ENCODE assay signal across 16 cellular contexts in the genomic region with DNA sequence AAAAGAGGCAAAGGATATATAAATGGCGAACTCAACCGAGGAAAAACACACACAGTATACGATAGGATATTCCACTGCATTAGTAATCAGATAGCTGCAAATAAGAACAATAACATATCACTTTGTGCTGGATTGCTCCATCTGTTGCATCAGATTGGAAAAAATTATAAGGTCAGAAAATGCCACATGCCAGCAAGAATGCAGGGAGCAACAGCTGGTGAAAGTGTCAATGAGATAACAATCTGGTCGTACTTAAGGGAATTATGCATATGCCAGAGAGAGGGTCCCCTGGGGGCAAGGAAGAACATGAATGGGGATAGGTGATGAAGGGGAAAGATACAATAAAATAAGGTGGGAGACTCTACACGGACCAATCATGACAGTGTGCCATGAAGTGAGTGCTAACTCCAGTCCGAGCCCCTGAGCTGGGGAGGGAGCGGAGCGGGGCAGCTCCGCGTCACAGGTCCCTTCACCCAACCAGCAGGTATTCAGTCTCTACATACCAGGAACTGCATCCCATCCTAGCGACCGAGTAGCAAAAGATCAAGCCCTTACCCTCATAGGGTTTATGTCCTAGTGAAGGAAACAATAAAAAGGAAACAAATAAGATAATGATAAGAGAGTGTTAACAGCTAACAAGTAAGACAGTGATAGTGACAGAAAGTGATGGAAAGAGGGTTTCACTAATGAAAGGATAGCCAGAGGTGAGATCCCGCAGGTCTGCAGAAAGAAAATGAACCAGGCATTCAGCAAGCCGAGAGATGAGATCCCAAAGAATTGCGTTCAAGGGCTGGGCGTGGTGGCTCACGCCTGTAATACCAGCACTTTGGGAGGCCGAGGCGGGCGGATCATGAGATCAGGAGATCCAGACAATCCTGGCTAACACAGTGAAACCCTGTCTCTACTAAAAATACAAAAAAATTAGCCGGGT. TPM values are rescaled to one million over a fixed set of nuclear protein-coding genes. Genes with fewer than 3 reads are reported as not detected.
DNase-seq lines count a peak whose midpoint lies in the region; ATAC-seq and TF ChIP-seq lines count a peak whose summit lies in the region.
"Had no signal": no experiment of that assay in that cellular context is flagged by ENCODE, and none has a peak within 500 bp of the region (broad histone marks: within the 10 kb centered on the region; RNA-seq: fewer than 3 reads in every experiment).

No MANE protein-coding gene starts in this region.

- peaks cover 59% of the 10 kb centered on the region for H3K4me1 Mint-ChIP-seq in activated CD8-positive, alpha-beta T cell treated with anti-CD3 and anti-CD28 coated beads for 36 hours (ENCODE audit: low read depth)
- peaks cover 19% of the 10 kb centered on the region for H3K4me1 Mint-ChIP-seq in activated CD8-positive, alpha-beta T cell treated with anti-CD3 and anti-CD28 coated beads, Interleukin-2, amount 10 ng/mL, durations not matched to agents 7 days and 5 days (ENCODE audit: low read depth)
- peaks cover 2 to 5% of the 10 kb centered on the region in 2 donors for H3K4me1 Mint-ChIP-seq in stimulated activated naive B cell treated with anti-CD40 and anti-IgM and Interleukin-4, amounts not matched to agents 10 μg/mL and 1 μg/mL and 100 μg/mL, for 72 hours
- H3K4me1 Mint-ChIP-seq: neural crest cell had no signal

- no peak for ATAC-seq in activated CD8-positive, alpha-beta T cell treated with anti-CD3 and anti-CD28 coated beads for 36 hours
- no peak for ATAC-seq in activated CD8-positive, alpha-beta T cell treated with anti-CD3 and anti-CD28 coated beads, Interleukin-2, amount 10 ng/mL, durations not matched to agents 7 days and 5 days
- no peak for ATAC-seq in stimulated activated naive B cell treated with anti-CD40 and anti-IgM and Interleukin-4, amounts not matched to agents 10 μg/mL and 1 μg/mL and 100 μg/mL, for 72 hours (replicated peaks)
- ATAC-seq: left lung had no signal

- H3K27me3 ChIP-seq in stomach = no peaks in the 10 kb centered on the region
- H3K27me3 ChIP-seq in testis = no peaks in the 10 kb centered on the region
- H3K27me3 ChIP-seq: dorsolateral prefrontal cortex, left lung had no signal

- no peak for TF ChIP-seq POLR2A in stomach (IDR thresholded peaks at IDR 0.05)
- TF ChIP-seq POLR2A in testis (IDR thresholded peaks at IDR 0.05) = no peak

- H3K4me3 ChIP-seq in fibroblast of the aortic adventitia (ENCODE audit: low read depth, low read length) (no peak overlapping the region), stomach (no peak overlapping the region), testis (no peak overlapping the region)
- H3K4me3 ChIP-seq: dorsolateral prefrontal cortex, left lung had no signal

- no peak for DNase-seq in activated CD8-positive, alpha-beta T cell treated with anti-CD3 and anti-CD28 coated beads for 36 hours
- no peak for DNase-seq in activated CD8-positive, alpha-beta T cell treated with anti-CD3 and anti-CD28 coated beads, Interleukin-2, amount 10 ng/mL, durations not matched to agents 7 days and 5 days
- DNase-seq in SK-N-DZ (ENCODE audit: low spot score) = peak; percentile 2
- DNase-seq in fibroblast of the aortic adventitia (ENCODE audit: low read depth) = peak; percentile 3
- no peak for DNase-seq in stomach
- DNase-seq in stimulated activated naive B cell treated with anti-CD40 and anti-IgM and Interleukin-4, amounts not matched to agents 10 μg/mL and 1 μg/mL and 100 μg/mL, for 72 hours = no peak
- DNase-seq in Ammon's horn (ENCODE audit: low spot score) = no peak
- no peak for DNase-seq in testis
- DNase-seq: anterior cingulate cortex, COR-L47, dorsolateral prefrontal cortex, left lung, NCI-H1694 treated with DMSO at 0.1 percent for 48 hours, SHP77 had no signal

- no peak for TF ChIP-seq EP300 in stomach (IDR thresholded peaks at IDR 0.05)

- POLR2A ChIA-PET in activated CD8-positive, alpha-beta T cell treated with anti-CD3 and anti-CD28 coated beads for 36 hours (lab: Charles Lee) = interaction anchor here (0.7 to 0.9 kb wide), 3 partner anchors 10 to 88 kb away, joined by 3 read pairs; no protein-coding TSS in a partner anchor
- POLR2A ChIA-PET in activated CD8-positive, alpha-beta T cell treated with anti-CD3 and anti-CD28 coated beads, Interleukin-2, amount 10 ng/mL, durations not matched to agents 7 days and 5 days (lab: Charles Lee) = interaction anchor here (1.1 to 1.4 kb wide), 2 partner anchors 41 to 75 kb away, joined by 3 to 4 read pairs; no protein-coding TSS in a partner anchor

- TF ChIP-seq CTCF in activated CD8-positive, alpha-beta T cell treated with anti-CD3 and anti-CD28 coated beads for 36 hours (IDR thresholded peaks at IDR 0.05) = no peak
- TF ChIP-seq CTCF in fibroblast of the aortic adventitia (IDR thresholded peaks at IDR 0.05; ENCODE audit: insufficient read depth, low read length) (no peak), stomach (IDR thresholded peaks at IDR 0.05) (no peak), testis (IDR thresholded peaks at IDR 0.05) (no peak)

- H3K27me3 Mint-ChIP-seq in activated CD8-positive, alpha-beta T cell treated with anti-CD3 and anti-CD28 coated beads for 36 hours = no peaks in the 10 kb centered on the region
- no peaks in the 10 kb centered on the region for H3K27me3 Mint-ChIP-seq in activated CD8-positive, alpha-beta T cell treated with anti-CD3 and anti-CD28 coated beads, Interleukin-2, amount 10 ng/mL, durations not matched to agents 7 days and 5 days (ENCODE audit: low read depth)
- H3K27me3 Mint-ChIP-seq in stimulated activated naive B cell treated with anti-CD40 and anti-IgM and Interleukin-4, amounts not matched to agents 10 μg/mL and 1 μg/mL and 100 μg/mL, for 72 hours = no peaks in the 10 kb centered on the region

- CTCF ChIA-PET in activated CD8-positive, alpha-beta T cell treated with anti-CD3 and anti-CD28 coated beads for 36 hours (lab: Charles Lee) = interaction anchor here (0.6 to 4.3 kb wide), 9 partner anchors 8 to 100 kb away, joined by 3 to 23 read pairs (median 4); a partner anchor contains a TSS
- CTCF ChIA-PET in activated CD8-positive, alpha-beta T cell treated with anti-CD3 and anti-CD28 coated beads, Interleukin-2, amount 10 ng/mL, durations not matched to agents 7 days and 5 days (lab: Charles Lee) = interaction anchor here (0.5 to 2.7 kb wide), 4 partner anchors 10 to 231 kb away, joined by 3 to 9 read pairs (median 4); a partner anchor contains a TSS

- intact Hi-C loops in activated CD8-positive, alpha-beta T cell treated with anti-CD3 and anti-CD28 coated beads for 36 hours (cut with micrococcal nuclease) = no loop called here
- intact Hi-C loops in stomach (cut with DNase I; ENCODE audit: low total_unique reads) = no loop called here
- intact Hi-C loops in testis (cut with DNase I; ENCODE audit: low total_unique reads) = no loop called here

- H3K4me1 ChIP-seq in stomach (peaks cover 0 to 38% (median 19%) of the 10 kb centered on the region in 4 donors), testis (no peaks in the 10 kb centered on the region)

- H3K9me3 Mint-ChIP-seq in activated CD8-positive, alpha-beta T cell treated with anti-CD3 and anti-CD28 coated beads for 36 hours = no peaks in the 10 kb centered on the region
- H3K9me3 Mint-ChIP-seq in activated CD8-positive, alpha-beta T cell treated with anti-CD3 and anti-CD28 coated beads, Interleukin-2, amount 10 ng/mL, durations not matched to agents 7 days and 5 days (ENCODE audit: insufficient read depth) = no peaks in the 10 kb centered on the region
- H3K9me3 Mint-ChIP-seq in stimulated activated naive B cell treated with anti-CD40 and anti-IgM and Interleukin-4, amounts not matched to agents 10 μg/mL and 1 μg/mL and 100 μg/mL, for 72 hours = no peaks in the 10 kb centered on the region
- H3K9me3 Mint-ChIP-seq: neural crest cell had no signal

- H3K36me3 ChIP-seq in stomach = no peaks in the 10 kb centered on the region
- H3K36me3 ChIP-seq in testis (ENCODE audit: low read depth, missing control alignments) = no peaks in the 10 kb centered on the region
- H3K36me3 ChIP-seq: left lung had no signal

- H3K27ac Mint-ChIP-seq in activated CD8-positive, alpha-beta T cell treated with anti-CD3 and anti-CD28 coated beads for 36 hours = peak overlapping the region; percentile 75
- H3K27ac Mint-ChIP-seq in activated CD8-positive, alpha-beta T cell treated with anti-CD3 and anti-CD28 coated beads, Interleukin-2, amount 10 ng/mL, durations not matched to agents 7 days and 5 days = no peak overlapping the region
- no peak overlapping the region for H3K27ac Mint-ChIP-seq in stimulated activated naive B cell treated with anti-CD40 and anti-IgM and Interleukin-4, amounts not matched to agents 10 μg/mL and 1 μg/mL and 100 μg/mL, for 72 hours

- no peaks in the 10 kb centered on the region for H3K9me3 ChIP-seq in stomach
- no peaks in the 10 kb centered on the region for H3K9me3 ChIP-seq in testis
- H3K9me3 ChIP-seq: left lung had no signal

- 89 to 94% (median 92%) methylated on average over 21 of the region's 21 CpGs for WGBS in stomach, 5 donors
- WGBS in testis, 2 donors = 88% methylated on average over 21 of the region's 21 CpGs

- H3K36me3 Mint-ChIP-seq in activated CD8-positive, alpha-beta T cell treated with anti-CD3 and anti-CD28 coated beads for 36 hours (ENCODE audit: low read depth) = no peaks in the 10 kb centered on the region
- no peaks in the 10 kb centered on the region for H3K36me3 Mint-ChIP-seq in activated CD8-positive, alpha-beta T cell treated with anti-CD3 and anti-CD28 coated beads, Interleukin-2, amount 10 ng/mL, durations not matched to agents 7 days and 5 days (ENCODE audit: low read depth)
- H3K36me3 Mint-ChIP-seq in stimulated activated naive B cell treated with anti-CD40 and anti-IgM and Interleukin-4, amounts not matched to agents 10 μg/mL and 1 μg/mL and 100 μg/mL, for 72 hours = no peaks in the 10 kb centered on the region

- H3K27ac ChIP-seq in stomach (peak overlapping the region in 4 of 5 donors; percentile 29 to 68 (median 42)), testis (no peak overlapping the region)
- H3K27ac ChIP-seq: dorsolateral prefrontal cortex, KMS-11, left lung had no signal

- peak overlapping the region; percentile 19 for H3K4me3 Mint-ChIP-seq in activated CD8-positive, alpha-beta T cell treated with anti-CD3 and anti-CD28 coated beads for 36 hours
- H3K4me3 Mint-ChIP-seq in activated CD8-positive, alpha-beta T cell treated with anti-CD3 and anti-CD28 coated beads, Interleukin-2, amount 10 ng/mL, durations not matched to agents 7 days and 5 days = no peak overlapping the region
- H3K4me3 Mint-ChIP-seq in stimulated activated naive B cell treated with anti-CD40 and anti-IgM and Interleukin-4, amounts not matched to agents 10 μg/mL and 1 μg/mL and 100 μg/mL, for 72 hours = no peak overlapping the region
- H3K4me3 Mint-ChIP-seq: neural crest cell had no signal

RNA-seq across cellular contexts. Expression of a gene that starts 9.4 kb away (rescaled TPM):
- total RNA-seq in activated CD8-positive, alpha-beta T cell treated with anti-CD3 and anti-CD28 coated beads for 36 hours = 10 to 100 TPM; 12.6 to 14.3 TPM
- total RNA-seq in activated CD8-positive, alpha-beta T cell treated with anti-CD3 and anti-CD28 coated beads, Interleukin-2, amount 10 ng/mL, durations not matched to agents 7 days and 5 days = 10 to 100 TPM; 13.0 to 13.5 TPM
- polyA plus RNA-seq in SK-N-DZ (2014; cell fraction: cytosol; rRNA removed) = 0.10 and 0.63 TPM in 2 replicates
- 0.21 TPM in 1 of 2 replicates, not detected in the other for polyA plus RNA-seq in SK-N-DZ (2014; cell fraction: nucleus; rRNA removed)
- total RNA-seq in fibroblast of the aortic adventitia (ENCODE audit: low replicate concordance) (1.4 and 2.7 TPM in 2 replicates), stomach (10 to 100 TPM; 11.2 to 42.0 (median 27.2) TPM), testis (10 to 100 TPM in 1 of 2 donors, 1 to 10 TPM in 1; 9.7 to 10.8 TPM)
- polyA plus RNA-seq in stomach (1 to 10 TPM; 6.0 to 9.9 (median 6.7) TPM), testis (ENCODE audit: insufficient read depth, low read depth, low replicate concordance) (22.7 TPM)

Comparison
In these comparisons a context has a peak if more than half of its experiments do, and no peak if none do; other contexts are left out.
1. DNase-seq: peak in SK-N-DZ (single experiment) and fibroblast of the aortic adventitia (single experiment); none in activated CD8-positive, alpha-beta T cell treated with anti-CD3 and anti-CD28 coated beads for 36 hours (single experiment), activated CD8-positive, alpha-beta T cell treated with anti-CD3 and anti-CD28 coated beads, Interleukin-2, amount 10 ng/mL, durations not matched to agents 7 days and 5 days (single experiment), stomach (single experiment), stimulated activated naive B cell treated with anti-CD40 and anti-IgM and Interleukin-4, amounts not matched to agents 10 μg/mL and 1 μg/mL and 100 μg/mL, for 72 hours (single experiment), Ammon's horn (single experiment) and testis (single experiment).
2. H3K27ac ChIP-seq: peak in stomach (4 of 5); none in testis (0 of 2).